1 cellular context compared by ENCODE assay signal in the genomic region with DNA sequence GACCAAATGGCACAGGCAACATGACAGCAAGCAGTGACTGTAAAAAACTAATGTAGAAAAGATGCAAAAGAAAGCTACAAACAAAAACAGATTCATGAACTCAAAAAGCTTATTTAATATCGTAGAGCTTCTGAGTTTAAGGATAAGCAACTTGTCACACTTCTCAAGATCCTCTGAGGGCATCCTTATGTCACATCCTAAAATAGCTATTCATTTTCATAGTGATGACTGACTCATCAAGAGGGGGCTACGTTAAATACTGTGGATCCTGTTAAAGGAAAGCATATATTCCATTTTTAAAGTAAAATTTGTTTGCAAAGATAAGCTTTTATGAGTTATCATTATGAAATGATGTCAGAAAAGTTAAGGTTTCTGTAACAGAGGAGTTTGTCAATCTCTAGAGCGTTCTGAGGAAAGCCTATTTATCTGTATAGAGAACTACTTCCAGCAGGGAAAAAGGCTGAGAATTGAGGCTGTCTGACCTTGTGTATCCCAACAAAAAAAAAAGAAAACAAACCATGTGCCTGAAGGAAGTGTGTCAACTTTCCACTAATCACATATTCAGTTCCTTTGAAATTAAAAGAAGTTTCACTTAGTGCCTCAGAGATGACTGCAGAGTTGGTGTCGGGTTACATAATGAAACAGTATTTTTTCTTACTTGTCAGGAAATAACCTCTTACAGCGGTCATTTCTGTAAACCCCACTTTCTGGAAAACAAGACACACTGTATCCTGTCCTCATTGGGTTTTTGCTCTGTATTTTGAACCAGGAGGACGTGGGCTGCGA.
TF ChIP-seq lines count a peak whose summit lies in the region.

No MANE protein-coding gene starts in this region.

TF ChIP-seq in GM12878, 131 proteins besides CTCF, POLR2A, EP300 and RAD21 (continued from another document):
- TF ChIP-seq, protein P1, sequence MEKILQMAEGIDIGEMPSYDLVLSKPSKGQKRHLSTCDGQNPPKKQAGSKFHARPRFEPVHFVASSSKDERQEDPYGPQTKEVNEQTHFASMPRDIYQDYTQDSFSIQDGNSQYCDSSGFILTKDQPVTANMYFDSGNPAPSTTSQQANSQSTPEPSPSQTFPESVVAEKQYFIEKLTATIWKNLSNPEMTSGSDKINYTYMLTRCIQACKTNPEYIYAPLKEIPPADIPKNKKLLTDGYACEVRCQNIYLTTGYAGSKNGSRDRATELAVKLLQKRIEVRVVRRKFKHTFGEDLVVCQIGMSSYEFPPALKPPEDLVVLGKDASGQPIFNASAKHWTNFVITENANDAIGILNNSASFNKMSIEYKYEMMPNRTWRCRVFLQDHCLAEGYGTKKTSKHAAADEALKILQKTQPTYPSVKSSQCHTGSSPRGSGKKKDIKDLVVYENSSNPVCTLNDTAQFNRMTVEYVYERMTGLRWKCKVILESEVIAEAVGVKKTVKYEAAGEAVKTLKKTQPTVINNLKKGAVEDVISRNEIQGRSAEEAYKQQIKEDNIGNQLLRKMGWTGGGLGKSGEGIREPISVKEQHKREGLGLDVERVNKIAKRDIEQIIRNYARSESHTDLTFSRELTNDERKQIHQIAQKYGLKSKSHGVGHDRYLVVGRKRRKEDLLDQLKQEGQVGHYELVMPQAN (conservative IDR thresholded peaks at IDR 0.05), result no peak
- TF ChIP-seq PBX3 (IDR thresholded peaks at IDR 0.05; ENCODE audit: insufficient replicate concordance, low read depth, low read length) (no peak), CEBPZ (IDR thresholded peaks at IDR 0.05; ENCODE audit: low read depth, low read length) (no peak)
- TF ChIP-seq, protein P2, sequence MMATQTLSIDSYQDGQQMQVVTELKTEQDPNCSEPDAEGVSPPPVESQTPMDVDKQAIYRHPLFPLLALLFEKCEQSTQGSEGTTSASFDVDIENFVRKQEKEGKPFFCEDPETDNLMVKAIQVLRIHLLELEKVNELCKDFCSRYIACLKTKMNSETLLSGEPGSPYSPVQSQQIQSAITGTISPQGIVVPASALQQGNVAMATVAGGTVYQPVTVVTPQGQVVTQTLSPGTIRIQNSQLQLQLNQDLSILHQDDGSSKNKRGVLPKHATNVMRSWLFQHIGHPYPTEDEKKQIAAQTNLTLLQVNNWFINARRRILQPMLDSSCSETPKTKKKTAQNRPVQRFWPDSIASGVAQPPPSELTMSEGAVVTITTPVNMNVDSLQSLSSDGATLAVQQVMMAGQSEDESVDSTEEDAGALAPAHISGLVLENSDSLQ (IDR thresholded peaks at IDR 0.05), result no peak
TF ChIP-seq in GM12878: peak in this region for 0.
